ENCODE assay signal across 14 cellular contexts in the genomic region with DNA sequence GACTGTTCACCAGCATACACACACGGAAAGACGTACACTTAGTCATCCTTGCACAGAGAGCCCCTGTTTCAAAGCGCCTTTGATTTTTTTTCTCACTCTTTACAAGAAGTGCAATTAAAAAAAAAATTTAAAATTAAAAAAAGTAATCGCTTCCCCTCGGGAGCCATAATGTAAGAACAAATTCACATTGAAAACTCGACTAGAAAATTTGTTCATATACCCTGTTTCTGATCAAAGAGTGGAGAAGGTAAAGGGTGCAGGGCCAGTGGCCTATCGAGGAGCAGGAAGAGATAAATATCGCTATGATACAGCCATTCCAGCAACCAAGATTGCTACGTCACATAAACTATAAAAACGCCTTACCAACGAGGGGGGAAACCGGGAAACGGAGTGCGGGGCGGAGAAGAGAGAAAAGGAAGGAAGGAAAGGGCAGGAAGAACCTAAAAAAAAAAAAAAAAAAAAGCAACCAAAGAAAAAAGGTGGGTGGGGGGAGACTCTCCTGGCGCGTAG. TPM values are rescaled to one million over a fixed set of nuclear protein-coding genes. Genes with fewer than 3 reads are reported as not detected.
DNase-seq lines count a peak whose midpoint lies in the region; ATAC-seq and TF ChIP-seq lines count a peak whose summit lies in the region.
"Had no signal": no experiment of that assay in that cellular context is flagged by ENCODE, and none has a peak within 500 bp of the region (broad histone marks: within the 10 kb centered on the region; RNA-seq: fewer than 3 reads in every experiment).

No MANE protein-coding gene starts in this region.

- peak overlapping the region in 1 of 2 experiments; percentile 6 for H3K18ac ChIP-seq in mesenchymal stem cell (ENCODE audit: low read depth in 1 of 2, low read length in 2 of 2)

- DNase-seq in Peyer's patch: no peak
- DNase-seq in dermis blood vessel endothelial cell: peak; percentile 43
- peak; percentile 22 for DNase-seq in mesenchymal stem cell
- DNase-seq in hepatocyte (ENCODE audit: low spot score): no peak
- DNase-seq in COR-L47 (lab: John Stamatoyannopoulos, UW): no peak
- DNase-seq: activated CD4-positive, alpha-beta T cell treated with anti-CD3 and anti-CD28 coated beads, Interleukin-2, amount 10 ng/mL, durations not matched to agents 7 days and 5 days; activated effector memory CD4-positive, alpha-beta T cell treated with anti-CD3 and anti-CD28 coated beads, Interleukin-2, amount 50 U/mL, for 16 hours; cortex of kidney; GDM1; Kasumi-1; T-cell had no signal

- H3K9me2 ChIP-seq in hepatocyte (replicated peaks; ENCODE audit: insufficient read depth): no peaks in the 10 kb centered on the region

- no peak overlapping the region for H2BK120ac ChIP-seq in mesenchymal stem cell (ENCODE audit: low read depth, low read length)

- peak overlapping the region; percentile 96 for H3K9ac ChIP-seq in mesenchymal stem cell (ENCODE audit: low read length)
- peak overlapping the region; percentile 86 to 92 for H3K9ac ChIP-seq in stomach smooth muscle (ENCODE audit: low read length in 2 of 2)

- H2BK15ac ChIP-seq in mesenchymal stem cell (ENCODE audit: low read depth, poor library complexity, severe bottlenecking): no peak overlapping the region

- H3K4ac ChIP-seq in mesenchymal stem cell (ENCODE audit: low read depth in 1 of 2, low read length in 2 of 2): no peak overlapping the region

- no peak overlapping the region for H3K14ac ChIP-seq in mesenchymal stem cell (ENCODE audit: low read length in 2 of 2)

- H3K79me1 ChIP-seq in mesenchymal stem cell (replicated peaks; ENCODE audit: low read length, poor library complexity, severe bottlenecking): no peaks in the 10 kb centered on the region

- ATAC-seq in HG03159 (IDR thresholded peaks at IDR 0.05; ENCODE audit: unreplicated experiment) (no peak), GM19035 (IDR thresholded peaks at IDR 0.05; ENCODE audit: unreplicated experiment) (no peak)
- ATAC-seq: T-cell had no signal

- H3K9me3 ChIP-seq in Peyer's patch: no peaks in the 10 kb centered on the region
- H3K9me3 ChIP-seq in mesenchymal stem cell (ENCODE audit: control insufficient read depth, low read length): no peaks in the 10 kb centered on the region
- H3K9me3 ChIP-seq in stomach smooth muscle (ENCODE audit: control insufficient read depth in 2 of 2, low read length in 2 of 2): no peaks in the 10 kb centered on the region
- H3K9me3 ChIP-seq in hepatocyte (ENCODE audit: low read depth): no peaks in the 10 kb centered on the region

- H2AFZ ChIP-seq in mesenchymal stem cell (ENCODE audit: low read depth, low read length) (no peak overlapping the region), hepatocyte (no peak overlapping the region)

- peaks cover 0 to 34% (median 0%) of the 10 kb centered on the region in 4 donors for H3K4me1 ChIP-seq in Peyer's patch
- H3K4me1 ChIP-seq in mesenchymal stem cell (ENCODE audit: control insufficient read depth, insufficient read depth, low read depth, low read length): peaks cover 33% of the 10 kb centered on the region
- H3K4me1 ChIP-seq in stomach smooth muscle (ENCODE audit: control insufficient read depth, insufficient read depth, low read length): peaks cover 65% of the 10 kb centered on the region
- peaks cover 17% of the 10 kb centered on the region for H3K4me1 ChIP-seq in hepatocyte (ENCODE audit: insufficient read depth)

- no peak for TF ChIP-seq CTCF in Peyer's patch (IDR thresholded peaks at IDR 0.05)
- no peak for TF ChIP-seq CTCF in hepatocyte (IDR thresholded peaks at IDR 0.05; ENCODE audit: poor library complexity)

- no peaks in the 10 kb centered on the region for H3K36me3 ChIP-seq in Peyer's patch
- H3K36me3 ChIP-seq in mesenchymal stem cell (ENCODE audit: control insufficient read depth in 1 of 2, insufficient read depth in 2 of 2, low read depth in 1 of 2, low read length in 2 of 2): peaks cover 6 to 26% of the 10 kb centered on the region in 2 experiments
- H3K36me3 ChIP-seq in stomach smooth muscle (ENCODE audit: control insufficient read depth in 2 of 2, insufficient read depth in 2 of 2, low read length in 2 of 2): no peaks in the 10 kb centered on the region
- H3K36me3 ChIP-seq in hepatocyte (replicated peaks; ENCODE audit: insufficient read depth, low read depth): no peaks in the 10 kb centered on the region

- H3K79me2 ChIP-seq in hepatocyte: peaks cover 9% of the 10 kb centered on the region

- peak overlapping the region; percentile 82 for H3K4me2 ChIP-seq in mesenchymal stem cell (ENCODE audit: low read length, poor library complexity, severe bottlenecking)
- no peak overlapping the region for H3K4me2 ChIP-seq in hepatocyte

- no peak overlapping the region for H4K91ac ChIP-seq in mesenchymal stem cell (ENCODE audit: low read length)

- WGBS in mesenchymal stem cell: 26% methylated on average over 9 of the region's 17 CpGs
- 50% methylated on average over 17 of the region's 17 CpGs for WGBS in hepatocyte (ENCODE audit: low lambda C conversion rate, missing lambda C conversion rate)

- H3K23ac ChIP-seq in mesenchymal stem cell (ENCODE audit: low read length in 2 of 2): no peak overlapping the region

- H3K27ac ChIP-seq in Peyer's patch (peak overlapping the region; percentile 58 to 93 (median 82)), mesenchymal stem cell (ENCODE audit: low read length, poor library complexity, severe bottlenecking) (peak overlapping the region; percentile 92), stomach smooth muscle (ENCODE audit: low read length) (peak overlapping the region; percentile 97), hepatocyte (no peak overlapping the region)

- peak overlapping the region; percentile 93 for H4K8ac ChIP-seq in mesenchymal stem cell (ENCODE audit: low read length)

- no peak for TF ChIP-seq POLR2A in Peyer's patch (IDR thresholded peaks at IDR 0.05)

- peak overlapping the region in 2 of 4 donors; percentile 41 to 50 for H3K4me3 ChIP-seq in Peyer's patch
- H3K4me3 ChIP-seq in mesenchymal stem cell (ENCODE audit: insufficient read depth in 1 of 2, low read depth in 1 of 2, low read length in 2 of 2): peak overlapping the region; percentile 26 to 65
- peak overlapping the region; percentile 56 to 96 for H3K4me3 ChIP-seq in stomach smooth muscle (ENCODE audit: low read length in 2 of 2)
- no peak overlapping the region for H3K4me3 ChIP-seq in hepatocyte

- H2AK5ac ChIP-seq in mesenchymal stem cell (ENCODE audit: low read length, severe bottlenecking): peak overlapping the region; percentile 88

- peaks cover 4% of the 10 kb centered on the region for H4K20me1 ChIP-seq in hepatocyte (ENCODE audit: insufficient read depth, poor library complexity, severe bottlenecking)

- no peaks in the 10 kb centered on the region for H3K27me3 ChIP-seq in Peyer's patch
- H3K27me3 ChIP-seq in mesenchymal stem cell (ENCODE audit: control insufficient read depth in 1 of 2, insufficient read depth in 1 of 2, low read length in 2 of 2): no peaks in the 10 kb centered on the region
- no peaks in the 10 kb centered on the region for H3K27me3 ChIP-seq in stomach smooth muscle (ENCODE audit: control insufficient read depth in 1 of 2, insufficient read depth in 2 of 2, low read length in 2 of 2)
- peaks cover 92% of the 10 kb centered on the region for H3K27me3 ChIP-seq in hepatocyte

- peak overlapping the region; percentile 96 for H2BK5ac ChIP-seq in mesenchymal stem cell (ENCODE audit: low read depth, low read length, poor library complexity, severe bottlenecking)

- H2BK12ac ChIP-seq in mesenchymal stem cell (ENCODE audit: low read length in 2 of 2): peak overlapping the region in 1 of 2 experiments; percentile 40

RNA-seq across cellular contexts. Expression of gene HOXA2, which starts 5.0 kb away (rescaled TPM):
- total RNA-seq in Peyer's patch (10 to 100 TPM in 1 of 4 donors, 1 to 10 TPM in 3; 4.7 to 24.8 (median 8.9) TPM), dermis blood vessel endothelial cell (0.33 and 0.34 TPM in 2 replicates), hepatocyte (0.36 TPM in 1 of 2 replicates, not detected in the other)
- polyA plus RNA-seq in mesenchymal stem cell (2013, experiment 1 of 2): 0.51 TPM
- polyA plus RNA-seq in mesenchymal stem cell (2013, experiment 2 of 2): 0.58 TPM
- polyA plus RNA-seq in hepatocyte: 0.07 and 0.81 TPM in 2 replicates
- total RNA-seq: activated CD4-positive, alpha-beta T cell treated with anti-CD3 and anti-CD28 coated beads, Interleukin-2, amount 10 ng/mL, durations not matched to agents 7 days and 5 days; T-cell had no signal

RNA-seq across cellular contexts. Expression of gene HOXA1, which starts 11.6 kb away (rescaled TPM):
- total RNA-seq in Peyer's patch (1 to 10 TPM; 1.7 to 5.3 (median 1.9) TPM), dermis blood vessel endothelial cell (0.68 and 0.84 TPM in 2 replicates), hepatocyte (0.12 and 0.30 TPM in 2 replicates)
- polyA plus RNA-seq in mesenchymal stem cell (2013, experiment 1 of 2): 1.6 TPM
- 1.5 TPM for polyA plus RNA-seq in mesenchymal stem cell (2013, experiment 2 of 2)
- 0.25 and 0.77 TPM in 2 replicates for polyA plus RNA-seq in hepatocyte

RNA-seq across cellular contexts. Expression of gene HOXA4, which starts 23.1 kb away (rescaled TPM):
- total RNA-seq in Peyer's patch (10 to 100 TPM in 1 of 4 donors, 1 to 10 TPM in 3; 2.6 to 11.5 (median 5.9) TPM), dermis blood vessel endothelial cell (0.34 and 0.65 TPM in 2 replicates), hepatocyte (1.3 and 1.4 TPM in 2 replicates)
- polyA plus RNA-seq in mesenchymal stem cell (2013, experiment 1 of 2): 0.91 TPM
- polyA plus RNA-seq in mesenchymal stem cell (2013, experiment 2 of 2): 1.1 TPM
- 0.69 and 0.96 TPM in 2 replicates for polyA plus RNA-seq in hepatocyte

RNA-seq across cellular contexts. Expression of gene HOXA5, which starts 36.0 kb away (rescaled TPM):
- total RNA-seq in Peyer's patch (10 to 100 TPM in 3 of 4 donors, 1 to 10 TPM in 1; 8.3 to 24.3 (median 20.1) TPM), dermis blood vessel endothelial cell (5.6 and 6.1 TPM in 2 replicates), hepatocyte (0.08 and 0.70 TPM in 2 replicates)
- polyA plus RNA-seq in mesenchymal stem cell (2013, experiment 1 of 2): 2.0 TPM
- polyA plus RNA-seq in mesenchymal stem cell (2013, experiment 2 of 2): 2.0 TPM
- polyA plus RNA-seq in hepatocyte: 0.41 and 0.92 TPM in 2 replicates
- total RNA-seq: activated CD4-positive, alpha-beta T cell treated with anti-CD3 and anti-CD28 coated beads, Interleukin-2, amount 10 ng/mL, durations not matched to agents 7 days and 5 days had no signal

RNA-seq across cellular contexts. Expression of gene HOXA6, which starts 40.1 kb away (rescaled TPM):
- total RNA-seq in Peyer's patch (10 to 100 TPM; 18.7 to 45.0 (median 30.7) TPM), dermis blood vessel endothelial cell (2.9 and 8.6 TPM in 2 replicates), hepatocyte (not detected in 2 replicates)
- polyA plus RNA-seq in mesenchymal stem cell (2013, experiment 1 of 2): 0.62 TPM
- 0.59 TPM for polyA plus RNA-seq in mesenchymal stem cell (2013, experiment 2 of 2)
- polyA plus RNA-seq in hepatocyte: 0.16 and 0.23 TPM in 2 replicates
- total RNA-seq: activated CD4-positive, alpha-beta T cell treated with anti-CD3 and anti-CD28 coated beads, Interleukin-2, amount 10 ng/mL, durations not matched to agents 7 days and 5 days had no signal

Comparison
In these comparisons a context has a peak if more than half of its experiments do, and no peak if none do; other contexts are left out.
1. DNase-seq: peak in dermis blood vessel endothelial cell (single experiment) and mesenchymal stem cell (single experiment); none in Peyer's patch (0 of 3), hepatocyte (single experiment) and COR-L47 (single experiment).